Comparison of ENCODE assay signal across 8 cellular contexts in genomic region chr1:226702318-226702956, GRCh38. TPM values are rescaled to one million over a fixed set of nuclear protein-coding genes. Genes with fewer than 3 reads are reported as not detected.
A peak's percentile ranks its signal among the peaks of the same experiment; 100 is the strongest.
DNase-seq lines count a peak whose midpoint lies in the region; TF ChIP-seq lines count a peak whose summit lies in the region.

No MANE protein-coding gene starts in this region.

- H3K4me3 ChIP-seq in SK-N-MC (peak overlapping the region; percentile 90), fibroblast of lung (replicated peaks in 1 of 4; ENCODE audit: control extremely low read depth in 1 of 4, insufficient read depth in 1 of 4, low read depth in 3 of 4, low read length in 4 of 4) (peak overlapping the region in 3 of 4 experiments; percentile 56 to 65 (median 59))

- H4K20me1 ChIP-seq in fibroblast of lung (ENCODE audit: control insufficient read depth, extremely low read depth, insufficient read depth, low read length) = no peaks in the 10 kb centered on the region

- H2AFZ ChIP-seq in fibroblast of lung (ENCODE audit: low read length) = no peak overlapping the region

- DNase-seq in NCI-H1092 treated with DMSO at 0.1 percent for 48 hours (lab: John Stamatoyannopoulos, UW) = peak; percentile 5
- DNase-seq in NCI-H1092 (lab: John Stamatoyannopoulos, UW) = no peak
- DNase-seq in SK-N-MC (ENCODE audit: low read depth, low spot score) = no peak
- DNase-seq in fibroblast of lung (ENCODE audit: low read depth in 2 of 2) = peak; percentile 74 to 82
- DNase-seq in posterior vena cava (ENCODE audit: low spot score) = peak; percentile 58
- DNase-seq in mesenteric fat pad (ENCODE audit: low spot score) = no peak
- no peak for DNase-seq in HPDE6-E6E7 (ENCODE audit: extremely low spot score)
- no peak for DNase-seq in effector CD4-positive, alpha-beta T cell

- H3K79me2 ChIP-seq in fibroblast of lung (ENCODE audit: control insufficient read depth, insufficient read depth, low read length) = no peaks in the 10 kb centered on the region

- H3K36me3 ChIP-seq in SK-N-MC (ENCODE audit: insufficient read depth, low read length) (no peaks in the 10 kb centered on the region), fibroblast of lung (ENCODE audit: control insufficient read depth, insufficient read depth, low read length) (no peaks in the 10 kb centered on the region)

- TF ChIP-seq CTCF in fibroblast of lung (conservative IDR thresholded peaks at IDR 0.05 in 1 of 2, IDR thresholded peaks at IDR 0.05 in 1 of 2; ENCODE audit: low read depth in 1 of 2, low read length in 2 of 2) = no peak

- no peaks in the 10 kb centered on the region for H3K27me3 ChIP-seq in fibroblast of lung (ENCODE audit: control insufficient read depth, insufficient read depth, low read length)

- H3K9ac ChIP-seq in SK-N-MC (ENCODE audit: insufficient read length) (peak overlapping the region; percentile 95), fibroblast of lung (ENCODE audit: insufficient read depth, low read length) (no peak overlapping the region)

- peak overlapping the region; percentile 96 for H3K4me2 ChIP-seq in fibroblast of lung (ENCODE audit: extremely low read depth, insufficient read depth, low read length)

- H3K27ac ChIP-seq in SK-N-MC (peak overlapping the region; percentile 59), fibroblast of lung (ENCODE audit: insufficient read depth, low read length) (peak overlapping the region; percentile 92)

- peaks cover 20% of the 10 kb centered on the region for H3K4me1 ChIP-seq in fibroblast of lung (ENCODE audit: control insufficient read depth, extremely low read depth, insufficient read depth, low read length)

- H3K9me3 ChIP-seq in SK-N-MC (ENCODE audit: low read depth, low read length) = no peaks in the 10 kb centered on the region
- H3K9me3 ChIP-seq in fibroblast of lung (ENCODE audit: control insufficient read depth, insufficient read depth, low read depth, low read length) = no peaks in the 10 kb centered on the region

- intact Hi-C loops in posterior vena cava (cut with DNase I) = loop anchor here in 1 of 2 donors (10.0 kb wide), 1 partner anchor 1062 kb away; no protein-coding TSS in a partner anchor

RNA-seq across cellular contexts. Expression of gene ITPKB, which starts 36.6 kb away (rescaled TPM):
- total RNA-seq in fibroblast of lung = 15.9 and 32.4 TPM in 2 replicates
- polyA plus RNA-seq in fibroblast of lung = 10.2 and 14.5 TPM in 2 replicates
- polyA plus RNA-seq in fibroblast of lung (2012) = 15.8 and 20.6 TPM in 2 replicates
- 35.5 and 60.4 TPM in 2 replicates for polyA minus RNA-seq in fibroblast of lung (ENCODE audit: low replicate concordance)
- total RNA-seq in posterior vena cava = 10 to 100 TPM; 22.4 to 24.4 TPM
- total RNA-seq in mesenteric fat pad = 34.9 TPM

Comparison
In these comparisons a context has a peak if more than half of its experiments do, and no peak if none do; other contexts are left out.
1. DNase-seq: peak in NCI-H1092 treated with DMSO at 0.1 percent for 48 hours (single experiment), fibroblast of lung (2 of 2) and posterior vena cava (single experiment); none in NCI-H1092 (single experiment), SK-N-MC (single experiment), mesenteric fat pad (single experiment), HPDE6-E6E7 (single experiment) and effector CD4-positive, alpha-beta T cell (single experiment).